In the genomic region with DNA sequence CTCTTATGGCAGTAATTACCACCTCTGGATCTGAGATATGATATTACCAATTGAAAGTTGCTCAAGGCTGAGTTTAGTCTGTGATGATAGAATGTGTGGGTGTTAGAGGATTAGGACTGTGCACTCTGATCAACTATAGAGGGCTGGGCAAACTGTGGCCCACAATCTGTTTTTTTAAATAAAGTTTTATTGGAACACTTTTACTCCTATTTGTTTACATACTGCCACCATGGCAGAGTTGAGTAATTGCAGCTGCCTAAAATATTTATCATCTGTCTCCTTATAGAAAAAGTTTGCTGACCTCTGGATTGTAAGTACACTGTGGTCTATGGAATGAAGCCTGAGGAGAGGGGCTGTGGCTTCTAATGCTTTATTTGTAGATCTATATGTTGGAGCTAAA, we compare ENCODE assay signal across 14 cellular contexts.
A peak's percentile ranks its signal among the peaks of the same experiment; 100 is the strongest.
DNase-seq lines count a peak whose midpoint lies in the region; ATAC-seq and TF ChIP-seq lines count a peak whose summit lies in the region.
"Had no signal": no experiment of that assay in that cellular context is flagged by ENCODE, and none has a peak within 500 bp of the region (broad histone marks: within the 10 kb centered on the region; RNA-seq: fewer than 3 reads in every experiment).

No MANE protein-coding gene starts in this region.

- H3K9ac ChIP-seq in MM.1S (ENCODE audit: low read length), result no peak overlapping the region

- H3K9me3 ChIP-seq in MM.1S (replicated peaks; ENCODE audit: insufficient read depth, low read length), result no peaks in the 10 kb centered on the region
- H3K9me3 ChIP-seq in heart right ventricle, result no peaks in the 10 kb centered on the region
- no peaks in the 10 kb centered on the region for H3K9me3 ChIP-seq in spleen
- H3K9me3 ChIP-seq: BE2C, SJCRH30 had no signal

- no peak for ATAC-seq in heart right ventricle
- ATAC-seq in HG03442 (IDR thresholded peaks at IDR 0.05; ENCODE audit: unreplicated experiment), result no peak
- ATAC-seq: CD8-positive, alpha-beta T cell had no signal

- peaks cover 5% of the 10 kb centered on the region for H3K27me3 Mint-ChIP-seq in glutamatergic neuron (ENCODE audit: unreplicated experiment)

- H4K20me1 ChIP-seq in MM.1S (ENCODE audit: insufficient read depth, low read length), result no peaks in the 10 kb centered on the region

- intact Hi-C loops in heart right ventricle (cut with DNase I) (no loop called here), spleen (cut with DNase I; ENCODE audit: low total_unique reads) (no loop called here)

- H3K4me3 ChIP-seq in MM.1S (ENCODE audit: low read length) (no peak overlapping the region), heart right ventricle (no peak overlapping the region), spleen (no peak overlapping the region)
- H3K4me3 ChIP-seq: SJCRH30 had no signal

- H3K36me3 Mint-ChIP-seq in glutamatergic neuron (ENCODE audit: unreplicated experiment), result no peaks in the 10 kb centered on the region
- H3K36me3 Mint-ChIP-seq: CD8-positive, alpha-beta T cell; IgD-negative memory B cell had no signal

- no peak overlapping the region for H3K27ac Mint-ChIP-seq in glutamatergic neuron (ENCODE audit: unreplicated experiment)
- H3K27ac Mint-ChIP-seq: CD8-positive, alpha-beta T cell; IgD-negative memory B cell had no signal

- DNase-seq in ELR (ENCODE audit: low read depth) (peak; percentile 16), MM.1S (no peak), RWPE1 (ENCODE audit: low spot score) (peak; percentile 8), glutamatergic neuron (no peak), heart right ventricle (no peak), spleen (no peak)
- DNase-seq: BE2C; CD8-positive, alpha-beta T cell; EL; NCI-H187; NCI-H446 treated with DMSO at 0.1 percent for 48 hours; SJCRH30 had no signal

- H3K4me3 Mint-ChIP-seq in glutamatergic neuron (ENCODE audit: unreplicated experiment), result no peak overlapping the region
- H3K4me3 Mint-ChIP-seq: CD8-positive, alpha-beta T cell; IgD-negative memory B cell had no signal

- peaks cover 2% of the 10 kb centered on the region for H3K9me3 Mint-ChIP-seq in glutamatergic neuron (ENCODE audit: unreplicated experiment)

- CTCF ChIA-PET in RWPE1 (lab: Yijun Ruan, JAX), result interaction anchor here (0.6 kb wide), 1 partner anchor 1855 kb away, joined by 3 read pairs; no protein-coding TSS in a partner anchor

- H3K27ac ChIP-seq in MM.1S (ENCODE audit: low read length), result no peak overlapping the region
- no peak overlapping the region for H3K27ac ChIP-seq in RWPE1
- no peak overlapping the region for H3K27ac ChIP-seq in heart right ventricle
- no peak overlapping the region for H3K27ac ChIP-seq in spleen
- H3K27ac ChIP-seq: SJCRH30 had no signal

- H3K4me2 ChIP-seq in MM.1S (ENCODE audit: low read depth, low read length), result no peak overlapping the region

- H3K79me2 ChIP-seq in MM.1S (ENCODE audit: low read length), result no peaks in the 10 kb centered on the region

- H3K9me2 ChIP-seq in MM.1S (replicated peaks; ENCODE audit: insufficient read depth, low read length), result no peaks in the 10 kb centered on the region

- TF ChIP-seq CTCF in MM.1S (IDR thresholded peaks at IDR 0.05; ENCODE audit: low read length) (peak; percentile 26; the same call in 1 of the 2 replicates), RWPE1 (conservative IDR thresholded peaks at IDR 0.05; ENCODE audit: low read depth) (no peak), glutamatergic neuron (IDR thresholded peaks at IDR 0.05; ENCODE audit: partially characterized antibody, unreplicated experiment) (peak; percentile 27), heart right ventricle (IDR thresholded peaks at IDR 0.05) (no peak), spleen (IDR thresholded peaks at IDR 0.05 in 8 of 11, conservative IDR thresholded peaks at IDR 0.05 in 3 of 11) (no peak)

- H3K4me1 ChIP-seq in MM.1S (ENCODE audit: low read length) (no peaks in the 10 kb centered on the region), heart right ventricle (no peaks in the 10 kb centered on the region), spleen (peaks cover 0 to 4% (median 0%) of the 10 kb centered on the region in 6 donors)
- H3K4me1 ChIP-seq: BE2C had no signal

- H3K27me3 ChIP-seq in MM.1S (replicated peaks; ENCODE audit: insufficient read depth, low read length), result no peaks in the 10 kb centered on the region
- H3K27me3 ChIP-seq in heart right ventricle, result peaks cover 0 to 8% (median 0%) of the 10 kb centered on the region in 7 donors
- peaks cover 0 to 6% (median 0%) of the 10 kb centered on the region in 7 donors for H3K27me3 ChIP-seq in spleen (replicated peaks in 1 of 7)
- H3K27me3 ChIP-seq: BE2C, SJCRH30 had no signal

- TF ChIP-seq POLR2A in spleen (IDR thresholded peaks at IDR 0.05), result no peak

- H3F3A ChIP-seq in MM.1S (ENCODE audit: insufficient read depth, low read length), result no peaks in the 10 kb centered on the region

- no peaks in the 10 kb centered on the region for H3K4me1 Mint-ChIP-seq in glutamatergic neuron (ENCODE audit: low read depth, unreplicated experiment)
- H3K4me1 Mint-ChIP-seq: IgD-negative memory B cell had no signal

- H3K36me3 ChIP-seq in MM.1S (replicated peaks; ENCODE audit: insufficient read depth, low read length) (no peaks in the 10 kb centered on the region), heart right ventricle (no peaks in the 10 kb centered on the region), spleen (no peaks in the 10 kb centered on the region)
- H3K36me3 ChIP-seq: BE2C, SJCRH30 had no signal

- H2AFZ ChIP-seq in MM.1S (ENCODE audit: low read length), result no peak overlapping the region

- POLR2A ChIA-PET in RWPE1 (lab: Yijun Ruan, JAX; ENCODE audit: low non-redundant PET), result no interaction called here

Comparison
In these comparisons a context has a peak if more than half of its experiments do, and no peak if none do; other contexts are left out.
1. DNase-seq: peak in ELR (single experiment) and RWPE1 (single experiment); none in MM.1S (single experiment), glutamatergic neuron (single experiment), heart right ventricle (0 of 2) and spleen (single experiment).
2. CTCF ChIP-seq: peak in MM.1S (single experiment) and glutamatergic neuron (single experiment); none in RWPE1 (single experiment), heart right ventricle (0 of 9) and spleen (0 of 11).